8 cellular contexts compared by ENCODE assay signal in the genomic region with DNA sequence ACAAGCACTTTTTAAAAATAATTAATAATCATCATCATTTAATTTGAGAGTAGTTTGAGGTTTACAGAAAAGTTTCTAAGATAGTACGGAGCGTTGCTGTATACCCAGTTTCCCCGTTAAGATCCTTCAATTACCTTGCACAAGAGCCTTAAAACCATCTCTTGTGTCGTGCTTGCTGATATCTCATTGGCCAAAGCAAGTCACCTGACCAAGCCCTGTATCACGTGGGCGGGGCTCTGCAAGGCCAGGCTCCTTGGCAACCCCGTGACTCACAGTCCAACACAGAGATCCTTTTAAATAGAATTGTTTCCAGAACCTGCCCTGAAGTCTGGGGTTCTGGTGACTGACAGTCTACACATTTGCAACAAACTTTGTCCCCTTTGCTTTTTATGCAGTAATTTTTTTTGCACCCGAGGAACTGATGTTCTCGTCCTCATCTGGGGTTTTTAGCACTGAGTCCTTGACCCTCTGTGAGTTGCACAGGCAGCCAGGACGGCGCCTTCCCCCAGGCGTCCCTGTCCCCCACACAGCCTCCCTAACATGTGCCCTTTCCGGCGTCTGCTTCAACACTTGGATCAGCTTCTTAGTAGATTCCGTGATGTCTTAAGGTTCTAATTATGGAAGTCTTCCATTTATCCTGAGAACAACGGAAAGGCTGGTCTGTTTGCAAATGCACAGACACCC.
DNase-seq lines count a peak whose midpoint lies in the region; ATAC-seq, FAIRE-seq and TF ChIP-seq lines count a peak whose summit lies in the region.

No MANE protein-coding gene starts in this region.

- no peaks in the 10 kb centered on the region for H3K27me3 ChIP-seq in MM.1S (replicated peaks; ENCODE audit: insufficient read depth, low read length)

- no peaks in the 10 kb centered on the region for H3K9me3 ChIP-seq in MM.1S (replicated peaks; ENCODE audit: insufficient read depth, low read length)

- H3K27ac ChIP-seq in MM.1S (ENCODE audit: low read length), result no peak overlapping the region

- TF ChIP-seq CTCF in MM.1S (IDR thresholded peaks at IDR 0.05; ENCODE audit: low read length) (no peak), GM13977 (IDR thresholded peaks at IDR 0.05; ENCODE audit: extremely low read depth, insufficient read depth, missing control alignments) (no peak)

- no peak overlapping the region for H3K4me2 ChIP-seq in MM.1S (ENCODE audit: low read depth, low read length)

- peak; percentile 96 for DNase-seq in EL
- peak; percentile 47 for DNase-seq in NCI-H460 (ENCODE audit: extremely low read depth, low read depth)
- peak; percentile 78 for DNase-seq in myocyte (ENCODE audit: low read depth)
- DNase-seq in MM.1S, result no peak
- DNase-seq in GM13977 (ENCODE audit: low spot score), result no peak

- in situ Hi-C loops in GM13977 (cut with MboI; ENCODE audit: low pct_unique_long_range_greater_than_20kb, low sequenced_read_pairs, unreplicated experiment), result no loop called here

- peak; percentile 12 for FAIRE-seq in endometrium (lab: Jason Lieb, UNC)

- no peak overlapping the region for H3K4me3 ChIP-seq in MM.1S (ENCODE audit: low read length)

- H3K79me2 ChIP-seq in MM.1S (ENCODE audit: low read length), result no peaks in the 10 kb centered on the region

- H3K36me3 ChIP-seq in MM.1S (replicated peaks; ENCODE audit: insufficient read depth, low read length), result no peaks in the 10 kb centered on the region

- H4K20me1 ChIP-seq in MM.1S (ENCODE audit: insufficient read depth, low read length), result no peaks in the 10 kb centered on the region

- H3F3A ChIP-seq in MM.1S (ENCODE audit: insufficient read depth, low read length), result no peaks in the 10 kb centered on the region

- H3K9ac ChIP-seq in MM.1S (ENCODE audit: low read length), result no peak overlapping the region

- H2AFZ ChIP-seq in MM.1S (ENCODE audit: low read length), result no peak overlapping the region

- H3K9me2 ChIP-seq in MM.1S (replicated peaks; ENCODE audit: insufficient read depth, low read length), result no peaks in the 10 kb centered on the region

- ATAC-seq in GM18907 (IDR thresholded peaks at IDR 0.05; ENCODE audit: unreplicated experiment) (no peak), HG03196 (IDR thresholded peaks at IDR 0.05; ENCODE audit: unreplicated experiment) (no peak)

- H3K4me1 ChIP-seq in MM.1S (ENCODE audit: low read length), result no peaks in the 10 kb centered on the region

Comparison
In these comparisons a context has a peak if more than half of its experiments do, and no peak if none do; other contexts are left out.
1. DNase-seq: peak in EL (single experiment), NCI-H460 (single experiment) and myocyte (single experiment); none in MM.1S (single experiment) and GM13977 (single experiment).